16 cellular contexts compared by ENCODE assay signal in genomic region chr11:102168483-102168882, GRCh38. TPM values are rescaled to one million over a fixed set of nuclear protein-coding genes. Genes with fewer than 3 reads are reported as not detected.
DNase-seq lines count a peak whose midpoint lies in the region; ATAC-seq and TF ChIP-seq lines count a peak whose summit lies in the region.
"Had no signal": no experiment of that assay in that cellular context is flagged by ENCODE, and none has a peak within 500 bp of the region (broad histone marks: within the 10 kb centered on the region; RNA-seq: fewer than 3 reads in every experiment).

No MANE protein-coding gene starts in this region.

- no peak overlapping the region for H3K9ac ChIP-seq in PC-3 (ENCODE audit: low read length)
- H3K9ac ChIP-seq in trophoblast cell (ENCODE audit: low read length), result no peak overlapping the region

- intact Hi-C loops in PC-3 (cut with micrococcal nuclease), result loop anchor here (2.0 kb wide), 1 partner anchor 24 kb away; no protein-coding TSS in a partner anchor
- intact Hi-C loops in sciatic nerve (cut with DNase I), result no loop called here

- H3K14ac ChIP-seq in trophoblast cell (ENCODE audit: low read length), result no peak overlapping the region

- H3K4me2 ChIP-seq in GM23338 (no peak overlapping the region), PC-3 (ENCODE audit: low read length) (peak overlapping the region; percentile 16), trophoblast cell (ENCODE audit: low read length) (no peak overlapping the region)

- H3K79me1 ChIP-seq in trophoblast cell (ENCODE audit: low read length), result no peaks in the 10 kb centered on the region

- H3K27ac ChIP-seq in GM23338 (ENCODE audit: low read depth), result no peak overlapping the region
- H3K27ac ChIP-seq in PC-3 (ENCODE audit: low read length), result no peak overlapping the region
- H3K27ac ChIP-seq in trophoblast cell (ENCODE audit: low read depth, low read length), result no peak overlapping the region
- H3K27ac ChIP-seq in tibial nerve, result no peak overlapping the region
- H3K27ac ChIP-seq: esophagus muscularis mucosa, heart right ventricle had no signal

- no peak overlapping the region for H2BK5ac ChIP-seq in trophoblast cell (ENCODE audit: low read depth, low read length, poor library complexity)

- no peak overlapping the region for H4K12ac ChIP-seq in trophoblast cell (ENCODE audit: low read depth, low read length)

- TF ChIP-seq CTCF in GM23338 (conservative IDR thresholded peaks at IDR 0.05; ENCODE audit: low read depth in 2 of 2), result no peak
- no peak for TF ChIP-seq CTCF in PC-3 (conservative IDR thresholded peaks at IDR 0.05; ENCODE audit: low read depth, low read length)
- no peak for TF ChIP-seq CTCF in fibroblast of the aortic adventitia (IDR thresholded peaks at IDR 0.05; ENCODE audit: insufficient read depth, low read length)
- TF ChIP-seq CTCF in tibial nerve (IDR thresholded peaks at IDR 0.05), result no peak

- no peak overlapping the region for H2AK5ac ChIP-seq in trophoblast cell (ENCODE audit: low read length)

- TF ChIP-seq EP300 in tibial nerve (IDR thresholded peaks at IDR 0.05), result no peak

- no peak overlapping the region for H3K4me3 ChIP-seq in GM23338
- H3K4me3 ChIP-seq in PC-3 (ENCODE audit: low read length), result no peak overlapping the region
- no peak overlapping the region for H3K4me3 ChIP-seq in fibroblast of the aortic adventitia (ENCODE audit: low read depth, low read length)
- H3K4me3 ChIP-seq in trophoblast cell (ENCODE audit: low read depth, low read length), result no peak overlapping the region
- no peak overlapping the region for H3K4me3 ChIP-seq in tibial nerve
- H3K4me3 ChIP-seq: esophagus muscularis mucosa, heart right ventricle had no signal

- BruUV-seq in PC-3 (replicated peaks; lab: Mats Ljungman, UMichigan), result TSS peak; percentile 8

- H3K4ac ChIP-seq in trophoblast cell (ENCODE audit: low read depth, low read length), result no peak overlapping the region

- no peak overlapping the region for H3K23ac ChIP-seq in trophoblast cell (ENCODE audit: low read length)

- H2BK12ac ChIP-seq in trophoblast cell (ENCODE audit: low read length), result no peak overlapping the region

- no peak overlapping the region for H3K18ac ChIP-seq in trophoblast cell (ENCODE audit: low read length)

- H4K20me1 ChIP-seq in GM23338 (replicated peaks; ENCODE audit: insufficient read depth), result 0 out of 2 replicates have a peak, but pooled peaks cover 3% of the 10 kb centered on the region
- H4K20me1 ChIP-seq in PC-3 (ENCODE audit: low read length), result no peaks in the 10 kb centered on the region

- H3K36me3 ChIP-seq in GM23338 (ENCODE audit: insufficient read depth), result no peaks in the 10 kb centered on the region
- peaks cover 7% of the 10 kb centered on the region; the same call in 1 of the 2 replicates for H3K36me3 ChIP-seq in PC-3 (ENCODE audit: low read depth, low read length)
- H3K36me3 ChIP-seq in trophoblast cell (ENCODE audit: control insufficient read depth in 1 of 2, insufficient read depth in 2 of 2, low read length in 2 of 2), result peaks cover 4 to 7% of the 10 kb centered on the region in 2 experiments
- H3K36me3 ChIP-seq in tibial nerve, result peaks cover 0 to 4% (median 0%) of the 10 kb centered on the region in 3 donors

- no peak overlapping the region for H3K4me3 Mint-ChIP-seq in GM23338

- no CpG with 5 or more reads among the region's 1 CpG for WGBS in trophoblast cell (ENCODE audit: extremely low coverage, insufficient coverage, insufficient read length)
- WGBS in tibial nerve, 2 donors, result 70 to 78% methylated on average over 1 of the region's 1 CpG

- no peaks in the 10 kb centered on the region for H3K27me3 ChIP-seq in GM23338 (ENCODE audit: insufficient read depth)
- H3K27me3 ChIP-seq in PC-3 (ENCODE audit: low read length), result no peaks in the 10 kb centered on the region
- no peaks in the 10 kb centered on the region for H3K27me3 ChIP-seq in trophoblast cell (ENCODE audit: insufficient read depth, low read length)
- no peaks in the 10 kb centered on the region for H3K27me3 ChIP-seq in tibial nerve
- H3K27me3 ChIP-seq: esophagus muscularis mucosa, heart right ventricle had no signal

- DNase-seq in GM23338 (ENCODE audit: low spot score) (peak; percentile 39), PC-3 (peak; percentile 67), fibroblast of the aortic adventitia (ENCODE audit: low read depth) (peak; percentile 27), trophoblast cell (peak; percentile 42 to 83), sciatic nerve (ENCODE audit: low spot score) (no peak), tibial nerve (ENCODE audit: low spot score in 2 of 2) (no peak)
- DNase-seq in stimulated activated CD8-positive, alpha-beta memory T cell treated with anti-CD3 and anti-CD28 coated beads, Interleukin-4, amount 100 ng/mL, for 48 hours, result no peak
- DNase-seq: DMS 273 treated with DMSO at 0.1 percent for 48 hours; heart right ventricle; MM.1S; NCI-H2081 treated with DMSO at 0.1 percent for 48 hours; NCI-H526; stimulated activated CD4-positive, alpha-beta T cell treated with anti-CD3 and anti-CD28 coated beads, Interleukin-15, amount 100 ng/mL, for 24 hours had no signal

- H3K4me1 Mint-ChIP-seq in GM23338, result peaks cover 11% of the 10 kb centered on the region; the same call in 2 of the 3 replicates

- H3K79me2 ChIP-seq in GM23338 (replicated peaks; ENCODE audit: insufficient read depth) (peaks cover 85% of the 10 kb centered on the region), PC-3 (ENCODE audit: low read length) (peaks cover 70% of the 10 kb centered on the region), trophoblast cell (ENCODE audit: control insufficient read depth, insufficient read depth, low read length, poor library complexity) (no peaks in the 10 kb centered on the region)

- H4K91ac ChIP-seq in trophoblast cell (ENCODE audit: low read depth, low read length), result no peak overlapping the region

- H3K9me2 ChIP-seq in GM23338 (ENCODE audit: insufficient read depth), result no peaks in the 10 kb centered on the region
- no peaks in the 10 kb centered on the region for H3K9me2 ChIP-seq in PC-3 (replicated peaks; ENCODE audit: low read length)

- POLR2A ChIA-PET in PC-3 (lab: Charles Lee; ENCODE audit: unreplicated experiment), result no interaction called here

- no peaks in the 10 kb centered on the region for H3F3A ChIP-seq in GM23338 (replicated peaks; ENCODE audit: low read depth)
- H3F3A ChIP-seq in PC-3 (ENCODE audit: low read length, unreplicated experiment), result no peaks in the 10 kb centered on the region

- H3K27me3 Mint-ChIP-seq in GM23338 (ENCODE audit: insufficient read depth, low read depth, poor library complexity), result peaks cover 2% of the 10 kb centered on the region

- ATAC-seq in GM23338, result peak; percentile 58
- ATAC-seq in PC-3, result peak; percentile 35
- ATAC-seq in HG03439 (IDR thresholded peaks at IDR 0.05; ENCODE audit: unreplicated experiment), result no peak
- no peak for ATAC-seq in sciatic nerve
- ATAC-seq: activated CD4-positive, CD25-positive, alpha-beta regulatory T cell treated with anti-CD3 and anti-CD28 coated beads, Interleukin-2, amount 50 U/mL, for 24 hours; heart right ventricle had no signal

- H2AFZ ChIP-seq in GM23338 (no peak overlapping the region), PC-3 (ENCODE audit: low read length) (no peak overlapping the region), trophoblast cell (ENCODE audit: insufficient read depth, low read length, poor library complexity) (no peak overlapping the region)

- H3K9me3 ChIP-seq in PC-3 (ENCODE audit: low read length) (no peaks in the 10 kb centered on the region), trophoblast cell (ENCODE audit: insufficient read depth, low read depth, low read length) (no peaks in the 10 kb centered on the region), tibial nerve (no peaks in the 10 kb centered on the region)
- H3K9me3 ChIP-seq: esophagus muscularis mucosa, heart right ventricle had no signal

- H3K27ac Mint-ChIP-seq in GM23338, result peak overlapping the region; percentile 69; the same call in 1 of the 2 replicates

- CTCF ChIA-PET in PC-3 (lab: Charles Lee), result no interaction called here

- TF ChIP-seq POLR2A in tibial nerve (IDR thresholded peaks at IDR 0.05), result no peak

- no peak overlapping the region for H2BK120ac ChIP-seq in trophoblast cell (ENCODE audit: insufficient read depth, low read length, poor library complexity)

- H3K4me1 ChIP-seq in GM23338 (ENCODE audit: insufficient read depth), result peaks cover 9% of the 10 kb centered on the region; the same call in 1 of the 2 replicates
- H3K4me1 ChIP-seq in PC-3 (ENCODE audit: insufficient read depth, low read length), result peaks cover 51% of the 10 kb centered on the region
- H3K4me1 ChIP-seq in trophoblast cell (ENCODE audit: control insufficient read depth in 1 of 2, insufficient read depth in 2 of 2, low read length in 2 of 2), result peaks cover 0 to 2% of the 10 kb centered on the region in 2 experiments
- H3K4me1 ChIP-seq in tibial nerve, result peaks cover 0 to 22% (median 2%) of the 10 kb centered on the region in 4 donors

- peaks cover 17% of the 10 kb centered on the region; the same call in 2 of the 3 replicates for H3K36me3 Mint-ChIP-seq in GM23338 (ENCODE audit: low read depth)

- no peak overlapping the region for H4K8ac ChIP-seq in trophoblast cell (ENCODE audit: low read depth, low read length)

- H3K9me3 Mint-ChIP-seq in GM23338, result no peaks in the 10 kb centered on the region

TF ChIP-seq in GM23338, 12 proteins besides CTCF, POLR2A, EP300 and RAD21 (continues in another document):
- TF ChIP-seq EZH2phosphoT487 (IDR thresholded peaks at IDR 0.05; ENCODE audit: unreplicated experiment), result no peak

RNA-seq across cellular contexts. Expression of gene YAP1, which starts 58.2 kb away (rescaled TPM):
- 132 and 155 TPM in 2 replicates for total RNA-seq in GM23338 (2014; rRNA removed; shearing (Covaris generic))
- 17.2 and 19.5 TPM in 2 replicates for polyA plus RNA-seq in GM23338 (2016; fragmentation: Nextera tagmentation; extraction: Ambion mirVana)
- total RNA-seq in PC-3 (2014; rRNA removed) (104 and 118 TPM in 2 replicates), fibroblast of the aortic adventitia (ENCODE audit: low replicate concordance) (158 and 169 TPM in 2 replicates), sciatic nerve (112 TPM), tibial nerve (100 to 1,000 TPM; 130 to 203 (median 200) TPM)
- polyA plus RNA-seq in trophoblast cell (2013), result 127 and 130 TPM in 2 replicates

Comparison
In these comparisons a context has a peak if more than half of its experiments do, and no peak if none do; other contexts are left out.
1. ATAC-seq: peak in GM23338 (single experiment) and PC-3 (single experiment); none in HG03439 (single experiment) and sciatic nerve (single experiment).
2. DNase-seq: peak in GM23338 (single experiment), PC-3 (single experiment), fibroblast of the aortic adventitia (single experiment) and trophoblast cell (2 of 2); none in sciatic nerve (single experiment), stimulated activated CD8-positive, alpha-beta memory T cell treated with anti-CD3 and anti-CD28 coated beads, Interleukin-4, amount 100 ng/mL, for 48 hours (single experiment) and tibial nerve (0 of 2).